8 cellular contexts compared by ENCODE assay signal in genomic region chr3:112293368-112294321, GRCh38. TPM values are rescaled to one million over a fixed set of nuclear protein-coding genes. Genes with fewer than 3 reads are reported as not detected.
A peak's percentile ranks its signal among the peaks of the same experiment; 100 is the strongest.
DNase-seq lines count a peak whose midpoint lies in the region; ATAC-seq and TF ChIP-seq lines count a peak whose summit lies in the region.

SLC9C1 (minus strand) TSS chr3:112294216; CDS start chr3:112286791, 7,425 bp downstream.

- peaks cover 29% of the 10 kb centered on the region for H3K4me1 Mint-ChIP-seq in activated T-cell treated with anti-CD3 and anti-CD28 coated beads, Interleukin-2, amount 50 U/mL, for 24 hours (ENCODE audit: low read depth)
- peaks cover 21 to 31% of the 10 kb centered on the region in 2 donors for H3K4me1 Mint-ChIP-seq in natural killer cell

- CTCF ChIA-PET in AG04449 (lab: Yijun Ruan, JAX), result interaction anchor here (0.6 to 7.2 kb wide), 37 partner anchors 8 to 314 kb away, joined by 3 to 122 read pairs (median 5); partner anchors contain the start of gene BTLA

- POLR2A ChIA-PET in AG04449 (lab: Yijun Ruan, JAX), result no interaction called here

- TF ChIP-seq CTCF in AG04449 (IDR thresholded peaks at IDR 0.05; ENCODE audit: insufficient read depth, low read length, missing control alignments), result peak; percentile 66
- TF ChIP-seq CTCF in GM12872 (IDR thresholded peaks at IDR 0.05; ENCODE audit: insufficient read depth, low read depth, low read length), result peak; percentile 66
- TF ChIP-seq CTCF in fibroblast of pulmonary artery (IDR thresholded peaks at IDR 0.05; ENCODE audit: low read length, missing control alignments), result peak; percentile 76
- TF ChIP-seq CTCF in natural killer cell (IDR thresholded peaks at IDR 0.05), result peak; percentile 46

- no peak for DNase-seq in AG04449 (ENCODE audit: low read depth, low spot score)
- peak; percentile 22 for DNase-seq in NCI-H446 treated with DMSO at 0.1 percent for 48 hours (lab: John Stamatoyannopoulos, UW)
- DNase-seq in activated T-cell treated with anti-CD3 and anti-CD28 coated beads, Interleukin-2, amount 50 U/mL, for 24 hours, result no peak
- peak; percentile 92 for DNase-seq in fibroblast of pulmonary artery (ENCODE audit: low read depth)
- DNase-seq in natural killer cell, result no peak
- DNase-seq in NK-92 (lab: John Stamatoyannopoulos, UW; ENCODE audit: unreplicated experiment), result no peak

- peak within 1 kb of the TSS; percentile 62 for H3K4me3 Mint-ChIP-seq in activated T-cell treated with anti-CD3 and anti-CD28 coated beads, Interleukin-2, amount 50 U/mL, for 24 hours
- peak within 1 kb of the TSS; percentile 72 for H3K4me3 Mint-ChIP-seq in natural killer cell

- no peaks in the 10 kb centered on the region for H3K27me3 Mint-ChIP-seq in activated T-cell treated with anti-CD3 and anti-CD28 coated beads, Interleukin-2, amount 50 U/mL, for 24 hours
- H3K27me3 Mint-ChIP-seq in natural killer cell (ENCODE audit: low read depth in 2 of 2), result no peaks in the 10 kb centered on the region

- no peaks in the 10 kb centered on the region for H3K36me3 Mint-ChIP-seq in activated T-cell treated with anti-CD3 and anti-CD28 coated beads, Interleukin-2, amount 50 U/mL, for 24 hours (ENCODE audit: low read depth)
- H3K36me3 Mint-ChIP-seq in natural killer cell, result no peaks in the 10 kb centered on the region

- H3K27ac Mint-ChIP-seq in activated T-cell treated with anti-CD3 and anti-CD28 coated beads, Interleukin-2, amount 50 U/mL, for 24 hours, result peak within 1 kb of the TSS; percentile 39
- peak within 1 kb of the TSS in 1 of 2 donors; percentile 72 for H3K27ac Mint-ChIP-seq in natural killer cell

- intact Hi-C loops in natural killer cell (cut with micrococcal nuclease), result loop anchor here (1.0 kb wide), 3 partner anchors 144 to 238 kb away; no protein-coding TSS in a partner anchor

- ATAC-seq in HG03139 (IDR thresholded peaks at IDR 0.05; ENCODE audit: unreplicated experiment), result peak; percentile 47
- ATAC-seq in natural killer cell, result peak; percentile 47 to 80 (median 75)

- no peaks in the 10 kb centered on the region for H3K9me3 Mint-ChIP-seq in activated T-cell treated with anti-CD3 and anti-CD28 coated beads, Interleukin-2, amount 50 U/mL, for 24 hours
- no peaks in the 10 kb centered on the region for H3K9me3 Mint-ChIP-seq in natural killer cell

- H3K4me3 ChIP-seq in AG04449 (ENCODE audit: low read depth, low read length) (peak within 1 kb of the TSS; percentile 31), fibroblast of pulmonary artery (replicated peaks; ENCODE audit: low read depth, low read length) (peak within 1 kb of the TSS; percentile 58)

RNA-seq across cellular contexts. Expression of gene SLC9C1, which starts in this region (rescaled TPM):
- total RNA-seq in natural killer cell, result not detected

Comparison
In these comparisons a context has a peak if more than half of its experiments do, and no peak if none do; other contexts are left out.
1. Peak in ATAC-seq in natural killer cell; RNA of the gene not detected or under 1 TPM.
2. DNase-seq: peak in NCI-H446 treated with DMSO at 0.1 percent for 48 hours (single experiment) and fibroblast of pulmonary artery (single experiment); none in AG04449 (single experiment), activated T-cell treated with anti-CD3 and anti-CD28 coated beads, Interleukin-2, amount 50 U/mL, for 24 hours (single experiment), natural killer cell (single experiment) and NK-92 (single experiment).
3. Peak in every context shown above with its lines, with median percentiles within 50 percentile points of each other: CTCF ChIP-seq.